Comparison of ENCODE assay signal across 19 cellular contexts in the genomic region with DNA sequence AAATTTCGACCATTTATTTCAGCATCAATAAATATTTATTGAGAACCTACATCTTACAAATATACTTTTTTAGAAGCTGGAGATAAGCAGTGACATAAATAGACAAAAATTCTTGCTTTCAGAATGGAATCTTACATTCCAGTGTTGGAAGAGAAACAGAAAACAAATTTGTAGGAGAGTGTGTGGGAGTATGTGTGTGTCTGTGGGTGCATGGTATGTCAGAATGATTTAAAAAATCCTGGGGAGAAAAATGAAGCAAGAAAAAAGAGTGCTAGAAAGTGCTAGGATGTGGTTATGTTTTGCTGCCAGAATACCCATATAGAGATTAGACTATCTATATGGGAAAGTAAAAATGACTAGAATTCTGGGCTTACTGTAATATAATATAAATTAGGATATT.
DNase-seq lines count a peak whose midpoint lies in the region; TF ChIP-seq lines count a peak whose summit lies in the region.
"Had no signal": no experiment of that assay in that cellular context is flagged by ENCODE, and none has a peak within 500 bp of the region (broad histone marks: within the 10 kb centered on the region; RNA-seq: fewer than 3 reads in every experiment).

No MANE protein-coding gene starts in this region.

- in situ Hi-C loops in GM23248 (cut with MboI), result no loop called here

- H3K9ac ChIP-seq in GM23248, result no peak overlapping the region

- DNase-seq in AG04449 (ENCODE audit: low read depth, low spot score), result peak; percentile 40
- peak; percentile 9 for DNase-seq in GM23248
- peak; percentile 50 for DNase-seq in astrocyte of the hippocampus (ENCODE audit: low read depth, low spot score)
- DNase-seq in fibroblast of villous mesenchyme (ENCODE audit: low read depth), result peak; percentile 53
- DNase-seq in DMS79 (lab: John Stamatoyannopoulos, UW), result no peak
- DNase-seq in RKO (ENCODE audit: low spot score), result no peak
- DNase-seq in NCI-H2081 treated with DMSO at 0.1 percent for 48 hours (lab: John Stamatoyannopoulos, UW), result no peak
- no peak for DNase-seq in NCI-H2029 (lab: John Stamatoyannopoulos, UW)
- DNase-seq: COR-L47, DMS53, GF-D8, KG1, NCI-H1092, NCI-H1694, NCI-H446 treated with DMSO at 0.1 percent for 48 hours, NCI-H748 treated with DMSO at 0.1 percent for 48 hours, PC-9, Right ventricle myocardium superior had no signal

- TF ChIP-seq CTCF in AG04449 (IDR thresholded peaks at IDR 0.05; ENCODE audit: insufficient read depth, low read length, missing control alignments) (no peak), fibroblast of villous mesenchyme (IDR thresholded peaks at IDR 0.05; ENCODE audit: insufficient read depth, low read depth, low read length) (no peak)

- H3K79me2 ChIP-seq in GM23248 (ENCODE audit: insufficient read depth), result no peaks in the 10 kb centered on the region

- CTCF ChIA-PET in AG04449 (lab: Yijun Ruan, JAX), result interaction anchor here (1.2 kb wide), 1 partner anchor 8 kb away, joined by 3 read pairs; no protein-coding TSS in a partner anchor

- H3K27me3 ChIP-seq in GM23248 (replicated peaks; ENCODE audit: insufficient read depth), result no peaks in the 10 kb centered on the region

- H3K4me1 ChIP-seq in GM23248 (ENCODE audit: insufficient read depth), result peaks cover 6% of the 10 kb centered on the region

- no peaks in the 10 kb centered on the region for H3K9me3 ChIP-seq in GM23248 (ENCODE audit: low read depth)

- H2AFZ ChIP-seq in GM23248, result no peak overlapping the region
- H2AFZ ChIP-seq: PC-9 had no signal

- WGBS in GM23248 (ENCODE audit: low coverage in 1 of 2, low lambda C conversion rate in 2 of 2, missing lambda C conversion rate in 2 of 2), 2 experiments, result 36 to 37% methylated on average over 1 of the region's 1 CpG

- H3F3A ChIP-seq in GM23248 (ENCODE audit: insufficient read depth), result no peaks in the 10 kb centered on the region

- POLR2A ChIA-PET in AG04449 (lab: Yijun Ruan, JAX), result no interaction called here

- H3K4me3 ChIP-seq in AG04449 (ENCODE audit: low read depth, low read length) (no peak overlapping the region), GM23248 (no peak overlapping the region), fibroblast of villous mesenchyme (ENCODE audit: low read depth, low read length) (no peak overlapping the region)
- H3K4me3 ChIP-seq: PC-9 had no signal

- H3K9me2 ChIP-seq in GM23248 (ENCODE audit: insufficient read depth), result no peaks in the 10 kb centered on the region

- no peaks in the 10 kb centered on the region for H3K36me3 ChIP-seq in GM23248 (ENCODE audit: low read depth)

- H3K27ac ChIP-seq in GM23248, result no peak overlapping the region
- H3K27ac ChIP-seq: 22Rv1, PC-9 had no signal

- H4K20me1 ChIP-seq in GM23248 (ENCODE audit: insufficient read depth), result no peaks in the 10 kb centered on the region

- no peak overlapping the region for H3K4me2 ChIP-seq in GM23248 (ENCODE audit: unreplicated experiment)
- H3K4me2 ChIP-seq: PC-9 had no signal

Comparison
In these comparisons a context has a peak if more than half of its experiments do, and no peak if none do; other contexts are left out.
1. DNase-seq: peak in AG04449 (single experiment), GM23248 (single experiment), astrocyte of the hippocampus (single experiment) and fibroblast of villous mesenchyme (single experiment); none in DMS79 (single experiment), RKO (single experiment), NCI-H2081 treated with DMSO at 0.1 percent for 48 hours (single experiment) and NCI-H2029 (single experiment).